In the genomic region with DNA sequence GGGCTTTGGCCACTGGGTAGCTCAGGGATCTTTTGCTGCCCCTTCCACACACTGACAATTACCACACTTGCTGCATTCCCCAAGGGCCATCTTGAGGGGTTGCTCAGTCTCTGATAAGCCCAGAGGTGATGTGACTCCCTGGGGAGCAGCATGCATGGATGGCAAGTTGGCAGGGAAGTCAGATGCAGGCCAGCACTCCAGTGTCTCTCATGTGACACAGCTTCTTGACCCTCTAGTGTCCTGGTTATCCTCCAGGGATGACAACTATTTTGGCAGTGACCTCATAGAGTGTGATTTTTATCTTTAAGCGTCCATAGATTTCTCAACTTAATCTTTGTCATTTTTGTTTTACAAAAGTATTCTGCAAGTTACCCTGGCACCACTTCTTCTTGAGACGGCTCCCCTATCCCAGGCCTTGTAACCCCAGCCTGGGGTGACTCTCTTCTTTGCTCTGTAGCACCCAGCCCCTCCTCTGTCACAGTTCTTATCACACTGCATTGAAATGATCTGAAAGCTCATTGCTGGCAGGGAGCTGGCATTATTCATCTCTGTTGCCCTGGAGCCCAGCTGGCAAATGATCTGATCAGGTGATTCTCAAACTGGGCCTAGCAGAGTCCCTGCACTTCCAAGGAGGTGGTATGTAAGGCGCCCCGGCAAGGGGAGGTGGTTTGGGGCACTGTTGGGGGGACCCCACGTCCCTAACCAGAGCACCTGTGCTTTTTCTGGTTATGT, we compare ENCODE assay signal across 19 cellular contexts.
DNase-seq lines count a peak whose midpoint lies in the region; ATAC-seq and TF ChIP-seq lines count a peak whose summit lies in the region.
"Had no signal": no experiment of that assay in that cellular context is flagged by ENCODE, and none has a peak within 500 bp of the region (broad histone marks: within the 10 kb centered on the region; RNA-seq: fewer than 3 reads in every experiment).

No MANE protein-coding gene starts in this region.

- intact Hi-C loops in stomach (cut with DNase I; ENCODE audit: low total_unique reads), result no loop called here

- no peaks in the 10 kb centered on the region for H3K27me3 Mint-ChIP-seq in activated T-helper 17 cell treated with anti-CD3 and anti-CD28 coated beads, Interleukin-2, amount 50 U/mL, for 72 hours
- H3K27me3 Mint-ChIP-seq: stimulated activated memory B cell treated with anti-CD40 and anti-IgM and Interleukin-4, amounts not matched to agents 10 μg/mL and 1 μg/mL and 100 μg/mL, for 72 hours had no signal

- ATAC-seq in activated T-helper 17 cell treated with anti-CD3 and anti-CD28 coated beads, Interleukin-2, amount 50 U/mL, for 72 hours (replicated peaks), result no peak
- ATAC-seq in HG02571 (IDR thresholded peaks at IDR 0.05; ENCODE audit: unreplicated experiment) (no peak), GM18909 (IDR thresholded peaks at IDR 0.05; ENCODE audit: poor library complexity, unreplicated experiment) (no peak)
- ATAC-seq: left lung; stimulated activated memory B cell treated with anti-CD40 and anti-IgM and Interleukin-4, amounts not matched to agents 10 μg/mL and 1 μg/mL and 100 μg/mL, for 72 hours; upper lobe of right lung had no signal

- H3K36me3 ChIP-seq in stomach, result no peaks in the 10 kb centered on the region
- H3K36me3 ChIP-seq: left lung, ovary, upper lobe of right lung had no signal

- peaks cover 9% of the 10 kb centered on the region for H3K4me1 Mint-ChIP-seq in activated T-helper 17 cell treated with anti-CD3 and anti-CD28 coated beads, Interleukin-2, amount 50 U/mL, for 72 hours

- H3K9me3 Mint-ChIP-seq in activated T-helper 17 cell treated with anti-CD3 and anti-CD28 coated beads, Interleukin-2, amount 50 U/mL, for 72 hours, result no peaks in the 10 kb centered on the region
- H3K9me3 Mint-ChIP-seq: stimulated activated memory B cell treated with anti-CD40 and anti-IgM and Interleukin-4, amounts not matched to agents 10 μg/mL and 1 μg/mL and 100 μg/mL, for 72 hours had no signal

- no peak overlapping the region for H3K4me3 ChIP-seq in stomach
- H3K4me3 ChIP-seq: left lung, ovary, upper lobe of right lung had no signal

- no peak overlapping the region for H3K4me3 Mint-ChIP-seq in activated T-helper 17 cell treated with anti-CD3 and anti-CD28 coated beads, Interleukin-2, amount 50 U/mL, for 72 hours
- H3K4me3 Mint-ChIP-seq: stimulated activated memory B cell treated with anti-CD40 and anti-IgM and Interleukin-4, amounts not matched to agents 10 μg/mL and 1 μg/mL and 100 μg/mL, for 72 hours had no signal

- no peaks in the 10 kb centered on the region for H3K27me3 ChIP-seq in stomach
- H3K27me3 ChIP-seq: left lung, ovary, upper lobe of right lung had no signal

- H3K27ac ChIP-seq in stomach, result peak overlapping the region in 4 of 5 donors; percentile 48 to 77 (median 54)
- H3K27ac ChIP-seq: KMS-11, left lung, ovary, upper lobe of right lung had no signal

- peak overlapping the region; percentile 2 for H3K27ac Mint-ChIP-seq in activated T-helper 17 cell treated with anti-CD3 and anti-CD28 coated beads, Interleukin-2, amount 50 U/mL, for 72 hours
- H3K27ac Mint-ChIP-seq: stimulated activated memory B cell treated with anti-CD40 and anti-IgM and Interleukin-4, amounts not matched to agents 10 μg/mL and 1 μg/mL and 100 μg/mL, for 72 hours had no signal

- no peaks in the 10 kb centered on the region for H3K9me3 ChIP-seq in stomach
- H3K9me3 ChIP-seq: left lung, ovary, upper lobe of right lung had no signal

- TF ChIP-seq POLR2A in stomach (IDR thresholded peaks at IDR 0.05), result no peak

- H3K36me3 Mint-ChIP-seq in activated T-helper 17 cell treated with anti-CD3 and anti-CD28 coated beads, Interleukin-2, amount 50 U/mL, for 72 hours (ENCODE audit: low read depth), result no peaks in the 10 kb centered on the region
- H3K36me3 Mint-ChIP-seq: stimulated activated memory B cell treated with anti-CD40 and anti-IgM and Interleukin-4, amounts not matched to agents 10 μg/mL and 1 μg/mL and 100 μg/mL, for 72 hours had no signal

- DNase-seq in NCI-H2196 (lab: John Stamatoyannopoulos, UW; ENCODE audit: unreplicated experiment) (peak; percentile 30), NCI-H2196 treated with DMSO at 0.1 percent for 48 hours (lab: John Stamatoyannopoulos, UW; ENCODE audit: unreplicated experiment) (no peak), islet precursor cell (peak; percentile 13), stomach (peak; percentile 66), amygdala (lab: John Stamatoyannopoulos, UW) (no peak)
- DNase-seq: activated effector memory CD4-positive, alpha-beta T cell treated with Interleukin-2 at 50 U/mL for 16 hours; DMS79; GOT3; left lung; NCI-H1436; NCI-H446; ovary; T-helper 2 cell; upper lobe of right lung had no signal

- TF ChIP-seq EP300 in stomach (IDR thresholded peaks at IDR 0.05), result no peak

- H3K4me1 ChIP-seq in stomach, result peaks cover 30 to 56% (median 43%) of the 10 kb centered on the region in 4 donors
- H3K4me1 ChIP-seq: left lung, upper lobe of right lung had no signal

- TF ChIP-seq CTCF in stomach (IDR thresholded peaks at IDR 0.05), result no peak

- WGBS in stomach, 5 donors, result 35 to 48% (median 45%) methylated on average over 5 of the region's 5 CpGs

Comparison
In these comparisons a context has a peak if more than half of its experiments do, and no peak if none do; other contexts are left out.
1. DNase-seq: peak in NCI-H2196 (single experiment), islet precursor cell (single experiment) and stomach (single experiment); none in NCI-H2196 treated with DMSO at 0.1 percent for 48 hours (single experiment) and amygdala (0 of 56).